1 cellular context compared by ENCODE assay signal in genomic region chr7:2248984-2249694, GRCh38.
TF ChIP-seq lines count a peak whose summit lies in the region.

No MANE protein-coding gene starts in this region.

TF ChIP-seq in endothelial cell of umbilical vein, 7 proteins besides CTCF, POLR2A, EP300 and RAD21:
- TF ChIP-seq JUN (IDR thresholded peaks at IDR 0.05; ENCODE audit: borderline replicate concordance, insufficient read depth, insufficient read length, low read depth) (peak; percentile 24), EZH2 (IDR thresholded peaks at IDR 0.05; ENCODE audit: borderline replicate concordance, low read depth, low read length, severe bottlenecking) (no peak), MYC (IDR thresholded peaks at IDR 0.05; ENCODE audit: low read depth, low read length) (peak; percentile 78), GATA2 (IDR thresholded peaks at IDR 0.05; ENCODE audit: insufficient read depth, insufficient read length, low read depth, low read length) (no peak), POLR2AphosphoS5 (IDR thresholded peaks at IDR 0.05; ENCODE audit: insufficient read depth, low read depth, low read length) (peak; percentile 59), FOS (IDR thresholded peaks at IDR 0.05; ENCODE audit: borderline replicate concordance, insufficient read depth, low read length) (peak; percentile 14), MAX (IDR thresholded peaks at IDR 0.05; ENCODE audit: insufficient read depth, insufficient read length) (peak; percentile 97)
